ENCODE assay signal across 1 cellular context in genomic region chr10:114025610-114026130, GRCh38.
TF ChIP-seq lines count a peak whose summit lies in the region.

No MANE protein-coding gene starts in this region.

TF ChIP-seq in K562, 482 proteins besides CTCF, POLR2A, EP300 and RAD21:
- TF ChIP-seq ZNF584 (CRISPR knock-in tag; IDR thresholded peaks at IDR 0.05; ENCODE audit: low read depth) (0 out of 2 replicates have a peak, but pooled peaks have one; percentile 31), RCOR1 (IDR thresholded peaks at IDR 0.05; ENCODE audit: borderline replicate concordance in 1 of 2, low read depth in 2 of 2, low read length in 2 of 2) (no peak), GABPA (tag; conservative IDR thresholded peaks at IDR 0.05; ENCODE audit: low read depth) (peak; percentile 40; the same call in 1 of the 2 replicates), ZNF407 (IDR thresholded peaks at IDR 0.05; ENCODE audit: low read depth) (no peak), CEBPG (CRISPR knock-in tag; IDR thresholded peaks at IDR 0.05) (no peak), CEBPG (tag; conservative IDR thresholded peaks at IDR 0.05 in 1 of 2, IDR thresholded peaks at IDR 0.05 in 1 of 2) (peak in 1 of 2 experiments; percentile 76; a peak in 3 of 4 replicates), TAF15 (IDR thresholded peaks at IDR 0.05; ENCODE audit: low read depth, low read length) (no peak), CEBPB (tag; IDR thresholded peaks at IDR 0.05) (peak; percentile 76), ZNF398 (CRISPR knock-in tag; IDR thresholded peaks at IDR 0.05) (no peak), SAP30 (IDR thresholded peaks at IDR 0.05; ENCODE audit: borderline replicate concordance, insufficient read depth, low read depth, low read length, poor library complexity, severe bottlenecking) (no peak), NR2C2 (CRISPR knock-in tag; IDR thresholded peaks at IDR 0.05) (no peak), NR2C2 (tag; IDR thresholded peaks at IDR 0.05) (0 out of 2 replicates have a peak, but pooled peaks have one; percentile 11), MCM3 (IDR thresholded peaks at IDR 0.05) (no peak), L3MBTL2 (IDR thresholded peaks at IDR 0.05) (0 out of 2 replicates have a peak, but pooled peaks have one; percentile 43), ZNF395 (CRISPR knock-in tag; IDR thresholded peaks at IDR 0.05) (peak; percentile 36; the same call in 1 of the 2 replicates), E2F8 (IDR thresholded peaks at IDR 0.05; ENCODE audit: low read depth, partially characterized antibody) (no peak), DPF2 (IDR thresholded peaks at IDR 0.05) (0 out of 2 replicates have a peak, but pooled peaks have one; percentile 0), FOSL1 (tag; conservative IDR thresholded peaks at IDR 0.05) (0 out of 2 replicates have a peak, but pooled peaks have one; percentile 4), ATF1 (CRISPR knock-in tag; IDR thresholded peaks at IDR 0.05) (no peak), ATF1 (tag; IDR thresholded peaks at IDR 0.05) (no peak), ZNF175 (CRISPR knock-in tag; IDR thresholded peaks at IDR 0.05; ENCODE audit: low read depth) (peak; percentile 65)
